8 cellular contexts compared by ENCODE assay signal in the genomic region with DNA sequence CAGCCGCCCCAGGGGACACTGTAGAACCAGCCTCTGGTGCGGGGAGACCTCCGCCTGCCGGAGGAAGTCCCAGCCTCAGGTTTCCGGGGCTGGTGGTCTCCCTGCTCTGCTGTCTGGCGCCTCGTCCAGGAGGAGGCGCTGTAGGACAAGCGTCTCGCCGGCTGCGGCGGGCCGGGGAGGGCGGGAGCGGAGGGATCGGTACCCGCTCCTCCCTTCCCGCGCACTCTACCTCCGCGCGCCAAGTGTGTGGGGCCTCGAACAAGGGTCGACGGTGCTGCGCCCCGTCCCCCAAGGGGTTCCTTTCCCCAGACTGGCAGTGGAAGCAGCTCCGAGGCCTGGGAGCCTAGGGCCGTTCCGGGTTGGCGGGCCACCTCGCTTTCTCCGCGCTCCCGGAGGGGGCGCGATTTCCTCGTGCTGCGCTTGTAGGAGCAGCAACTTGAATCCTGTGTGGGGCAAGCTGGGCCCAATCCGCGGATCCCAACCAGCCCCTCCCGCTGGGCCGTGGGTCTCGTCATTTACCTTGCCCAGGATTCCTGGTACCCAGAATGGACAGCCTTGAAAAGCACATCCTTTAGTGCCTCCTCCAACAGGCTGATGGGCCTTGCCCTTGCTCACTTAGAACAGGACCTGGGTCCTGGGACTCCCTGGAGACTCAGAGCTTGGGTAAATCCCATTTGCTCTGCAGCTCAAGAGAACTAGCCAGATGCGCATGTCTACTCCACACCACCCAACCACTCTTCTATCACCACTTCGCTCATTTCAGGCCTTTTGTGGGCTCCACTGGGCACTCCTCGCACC. TPM values are rescaled to one million over a fixed set of nuclear protein-coding genes. Genes with fewer than 3 reads are reported as not detected.
DNase-seq lines count a peak whose midpoint lies in the region; ATAC-seq lines count a peak whose summit lies in the region.

No MANE protein-coding gene starts in this region.

- no peaks in the 10 kb centered on the region for H3K9me3 Mint-ChIP-seq in activated CD4-positive, alpha-beta T cell treated with anti-CD3 and anti-CD28 coated beads, Interleukin-2, amount 10 ng/mL, durations not matched to agents 7 days and 5 days
- peaks cover 1% of the 10 kb centered on the region for H3K9me3 Mint-ChIP-seq in memory B cell

- CTCF ChIA-PET in activated CD4-positive, alpha-beta T cell treated with anti-CD3 and anti-CD28 coated beads, Interleukin-2, amount 10 ng/mL, durations not matched to agents 7 days and 5 days (lab: Charles Lee) = interaction anchor here (0.6 to 3.6 kb wide), 29 partner anchors 9 to 1245 kb away, joined by 3 to 22 read pairs (median 4); a partner anchor contains a TSS

- in situ Hi-C loops in ACHN (cut with HindIII; ENCODE audit: low pct_ligation_motif_present, low pct_unique_long_range_greater_than_20kb, low sequenced_read_pairs) = loop anchor here (25.0 kb wide), 2 partner anchors 297 to 522 kb away; no protein-coding TSS in a partner anchor

- DNase-seq in ACHN = peak; percentile 86
- peak; percentile 26 for DNase-seq in NCI-H2196 treated with DMSO at 0.1 percent for 48 hours (lab: John Stamatoyannopoulos, UW; ENCODE audit: unreplicated experiment)
- peak; percentile 72 for DNase-seq in activated CD4-positive, alpha-beta T cell treated with anti-CD3 and anti-CD28 coated beads, Interleukin-2, amount 10 ng/mL, durations not matched to agents 7 days and 5 days
- DNase-seq in effector CD8-positive, alpha-beta T cell (lab: John Stamatoyannopoulos, UW) = peak; percentile 60
- DNase-seq in memory B cell (ENCODE audit: low spot score in 2 of 2) = peak; percentile 52 to 78
- peak; percentile 20 for DNase-seq in stimulated activated CD8-positive, alpha-beta memory T cell treated with anti-CD3 and anti-CD28 coated beads, Interleukin-15, amount 100 ng/mL, for 1 hour (ENCODE audit: low read depth)

- ATAC-seq in GM18502 (IDR thresholded peaks at IDR 0.05; ENCODE audit: poor library complexity, unreplicated experiment) (peak; percentile 89), HG02938 (IDR thresholded peaks at IDR 0.05; ENCODE audit: unreplicated experiment) (peak; percentile 91), memory B cell (ENCODE audit: low read depth) (peak; percentile 82)

- H3K27me3 Mint-ChIP-seq in activated CD4-positive, alpha-beta T cell treated with anti-CD3 and anti-CD28 coated beads, Interleukin-2, amount 10 ng/mL, durations not matched to agents 7 days and 5 days = peaks cover 80% of the 10 kb centered on the region
- H3K27me3 Mint-ChIP-seq in memory B cell = peaks cover 40% of the 10 kb centered on the region

- H3K4me1 Mint-ChIP-seq in activated CD4-positive, alpha-beta T cell treated with anti-CD3 and anti-CD28 coated beads, Interleukin-2, amount 10 ng/mL, durations not matched to agents 7 days and 5 days = peaks cover 26% of the 10 kb centered on the region
- H3K4me1 Mint-ChIP-seq in memory B cell = peaks cover 10% of the 10 kb centered on the region

- POLR2A ChIA-PET in activated CD4-positive, alpha-beta T cell treated with anti-CD3 and anti-CD28 coated beads, Interleukin-2, amount 10 ng/mL, durations not matched to agents 7 days and 5 days (lab: Charles Lee) = no interaction called here

- peaks cover 4% of the 10 kb centered on the region for H3K36me3 Mint-ChIP-seq in activated CD4-positive, alpha-beta T cell treated with anti-CD3 and anti-CD28 coated beads, Interleukin-2, amount 10 ng/mL, durations not matched to agents 7 days and 5 days (ENCODE audit: low read depth)
- H3K36me3 Mint-ChIP-seq in memory B cell = peaks cover 3% of the 10 kb centered on the region

- peak overlapping the region; percentile 45 for H3K4me3 Mint-ChIP-seq in activated CD4-positive, alpha-beta T cell treated with anti-CD3 and anti-CD28 coated beads, Interleukin-2, amount 10 ng/mL, durations not matched to agents 7 days and 5 days
- H3K4me3 Mint-ChIP-seq in memory B cell = peak overlapping the region; percentile 2

- H3K27ac Mint-ChIP-seq in activated CD4-positive, alpha-beta T cell treated with anti-CD3 and anti-CD28 coated beads, Interleukin-2, amount 10 ng/mL, durations not matched to agents 7 days and 5 days = no peak overlapping the region
- H3K27ac Mint-ChIP-seq in memory B cell = no peak overlapping the region

RNA-seq across cellular contexts. Expression of a gene that starts 10.6 kb away (rescaled TPM):
- total RNA-seq in activated CD4-positive, alpha-beta T cell treated with anti-CD3 and anti-CD28 coated beads, Interleukin-2, amount 10 ng/mL, durations not matched to agents 7 days and 5 days = not detected

RNA-seq across cellular contexts. Expression of a gene that starts 11.2 kb away (rescaled TPM):
- not detected for total RNA-seq in activated CD4-positive, alpha-beta T cell treated with anti-CD3 and anti-CD28 coated beads, Interleukin-2, amount 10 ng/mL, durations not matched to agents 7 days and 5 days

RNA-seq across cellular contexts. Expression of a gene that starts 16.4 kb away (rescaled TPM):
- not detected for total RNA-seq in activated CD4-positive, alpha-beta T cell treated with anti-CD3 and anti-CD28 coated beads, Interleukin-2, amount 10 ng/mL, durations not matched to agents 7 days and 5 days

RNA-seq across cellular contexts. Expression of a gene that starts 18.2 kb away (rescaled TPM):
- not detected for total RNA-seq in activated CD4-positive, alpha-beta T cell treated with anti-CD3 and anti-CD28 coated beads, Interleukin-2, amount 10 ng/mL, durations not matched to agents 7 days and 5 days

RNA-seq across cellular contexts. Expression of a gene that starts 24.1 kb away (rescaled TPM):
- total RNA-seq in activated CD4-positive, alpha-beta T cell treated with anti-CD3 and anti-CD28 coated beads, Interleukin-2, amount 10 ng/mL, durations not matched to agents 7 days and 5 days = not detected

Comparison
In these comparisons a context has a peak if more than half of its experiments do, and no peak if none do; other contexts are left out.
1. Peak in every context shown above with its lines: DNase-seq and ATAC-seq.
2. DNase-seq: peak in every context shown above with its lines; median percentile 86 in ACHN; 72 in activated CD4-positive, alpha-beta T cell treated with anti-CD3 and anti-CD28 coated beads, Interleukin-2, amount 10 ng/mL, durations not matched to agents 7 days and 5 days; 65 in memory B cell; 60 in effector CD8-positive, alpha-beta T cell; 26 in NCI-H2196 treated with DMSO at 0.1 percent for 48 hours; 20 in stimulated activated CD8-positive, alpha-beta memory T cell treated with anti-CD3 and anti-CD28 coated beads, Interleukin-15, amount 100 ng/mL, for 1 hour.